In genomic region chr2:1718339-1719220, GRCh38 we compare ENCODE assay signal across 19 cellular contexts. TPM values are rescaled to one million over a fixed set of nuclear protein-coding genes. Genes with fewer than 3 reads are reported as not detected.
DNase-seq lines count a peak whose midpoint lies in the region; ATAC-seq and TF ChIP-seq lines count a peak whose summit lies in the region.
"Had no signal": no experiment of that assay in that cellular context is flagged by ENCODE, and none has a peak within 500 bp of the region (broad histone marks: within the 10 kb centered on the region; RNA-seq: fewer than 3 reads in every experiment).

No MANE protein-coding gene starts in this region.

- H3K27ac Mint-ChIP-seq in osteocyte (ENCODE audit: unreplicated experiment), result peak overlapping the region; percentile 32
- H3K27ac Mint-ChIP-seq in stimulated activated memory B cell treated with anti-CD40 and anti-IgM and Interleukin-4, amounts not matched to agents 10 μg/mL and 1 μg/mL and 100 μg/mL, for 72 hours, result no peak overlapping the region
- H3K27ac Mint-ChIP-seq: natural killer cell treated with Interleukin-12 subunit alpha and Interleukin-12 subunit beta and Interleukin-15 and Interleukin-18, amount 100 ng/mL, for 72 hours; T-helper 2 cell treated with Interferon-gamma antibody and Interleukin-4, amounts not matched to agents 5 μg/mL and 100 μg/mL, for 36 hours; WTC11 had no signal

- POLR2A ChIA-PET in RWPE1 (lab: Yijun Ruan, JAX; ENCODE audit: low non-redundant PET), result no interaction called here

- peak overlapping the region; percentile 100 for H3K4me2 ChIP-seq in BLaER1

- H3K27ac ChIP-seq in BLaER1, result peak overlapping the region; percentile 86
- peak overlapping the region; percentile 52 for H3K27ac ChIP-seq in RWPE1

- DNase-seq in RWPE1 (ENCODE audit: low spot score), result no peak
- peak; percentile 9 for DNase-seq in iPS-NIHi7 (ENCODE audit: extremely low spot score)
- no peak for DNase-seq in osteocyte (ENCODE audit: extremely low spot score, unreplicated experiment)
- DNase-seq in SHP77 (lab: John Stamatoyannopoulos, UW), result no peak
- no peak for DNase-seq in foreskin fibroblast
- DNase-seq in kidney glomerular epithelial cell (lab: John Stamatoyannopoulos, UW), result no peak
- DNase-seq: ACHN; activated CD4-positive, alpha-beta T cell treated with anti-CD3 and anti-CD28 coated beads, Interleukin-2, amount 50 U/mL, for 4 hours; activated gamma-delta T cell; NCI-H1694 treated with DMSO at 0.1 percent for 48 hours; NCI-H82; OCI-M1; spleen; stimulated activated CD4-positive, alpha-beta T cell treated with anti-CD3 and anti-CD28 coated beads, Interleukin-4, amount 100 ng/mL, for 24 hours had no signal

- H3K36me3 ChIP-seq in BLaER1, result peaks cover 17% of the 10 kb centered on the region
- H3K36me3 ChIP-seq: spleen had no signal

- H3K4me3 ChIP-seq in BLaER1 (no peak overlapping the region), foreskin fibroblast (ENCODE audit: low read depth in 1 of 2, low read length in 2 of 2) (no peak overlapping the region)
- H3K4me3 ChIP-seq: spleen had no signal

- H3K4me1 Mint-ChIP-seq in osteocyte (ENCODE audit: unreplicated experiment), result peaks cover 62% of the 10 kb centered on the region
- H3K4me1 Mint-ChIP-seq in stimulated activated memory B cell treated with anti-CD40 and anti-IgM and Interleukin-4, amounts not matched to agents 10 μg/mL and 1 μg/mL and 100 μg/mL, for 72 hours, result no peaks in the 10 kb centered on the region

- CTCF ChIA-PET in RWPE1 (lab: Yijun Ruan, JAX), result interaction anchor here (0.6 to 0.7 kb wide), 2 partner anchors 23 to 75 kb away, joined by 6 to 12 read pairs; no protein-coding TSS in a partner anchor

- H3K9me3 Mint-ChIP-seq in osteocyte (ENCODE audit: unreplicated experiment), result no peaks in the 10 kb centered on the region
- peaks cover 11% of the 10 kb centered on the region for H3K9me3 Mint-ChIP-seq in stimulated activated memory B cell treated with anti-CD40 and anti-IgM and Interleukin-4, amounts not matched to agents 10 μg/mL and 1 μg/mL and 100 μg/mL, for 72 hours
- H3K9me3 Mint-ChIP-seq: T-helper 2 cell treated with Interferon-gamma antibody and Interleukin-4, amounts not matched to agents 5 μg/mL and 100 μg/mL, for 36 hours; WTC11 had no signal

- no peaks in the 10 kb centered on the region for H3K9me3 ChIP-seq in BLaER1
- H3K9me3 ChIP-seq: spleen had no signal

- no peaks in the 10 kb centered on the region for H3K27me3 ChIP-seq in BLaER1
- H3K27me3 ChIP-seq: spleen had no signal

- no peak for TF ChIP-seq CTCF in RWPE1 (conservative IDR thresholded peaks at IDR 0.05; ENCODE audit: low read depth)
- no peak for TF ChIP-seq CTCF in osteocyte (IDR thresholded peaks at IDR 0.05)
- TF ChIP-seq CTCF in foreskin fibroblast (IDR thresholded peaks at IDR 0.05; ENCODE audit: low read depth, low read length), result no peak

- H3K27me3 Mint-ChIP-seq in osteocyte (ENCODE audit: unreplicated experiment), result no peaks in the 10 kb centered on the region
- peaks cover 15% of the 10 kb centered on the region for H3K27me3 Mint-ChIP-seq in stimulated activated memory B cell treated with anti-CD40 and anti-IgM and Interleukin-4, amounts not matched to agents 10 μg/mL and 1 μg/mL and 100 μg/mL, for 72 hours

- no peak overlapping the region for H3K4me3 Mint-ChIP-seq in osteocyte (ENCODE audit: unreplicated experiment)
- H3K4me3 Mint-ChIP-seq in stimulated activated memory B cell treated with anti-CD40 and anti-IgM and Interleukin-4, amounts not matched to agents 10 μg/mL and 1 μg/mL and 100 μg/mL, for 72 hours, result no peak overlapping the region
- H3K4me3 Mint-ChIP-seq: natural killer cell treated with Interleukin-12 subunit alpha and Interleukin-12 subunit beta and Interleukin-15 and Interleukin-18, amount 100 ng/mL, for 72 hours; T-helper 2 cell treated with Interferon-gamma antibody and Interleukin-4, amounts not matched to agents 5 μg/mL and 100 μg/mL, for 36 hours; WTC11 had no signal

- peaks cover 98% of the 10 kb centered on the region for H3K4me1 ChIP-seq in BLaER1

- peaks cover 96% of the 10 kb centered on the region for H4K20me1 ChIP-seq in BLaER1

- H3K9ac ChIP-seq in BLaER1, result no peak overlapping the region; the same call in 1 of the 2 replicates

- H3K36me3 Mint-ChIP-seq in osteocyte (ENCODE audit: unreplicated experiment), result peaks cover 4% of the 10 kb centered on the region
- no peaks in the 10 kb centered on the region for H3K36me3 Mint-ChIP-seq in stimulated activated memory B cell treated with anti-CD40 and anti-IgM and Interleukin-4, amounts not matched to agents 10 μg/mL and 1 μg/mL and 100 μg/mL, for 72 hours
- H3K36me3 Mint-ChIP-seq: natural killer cell treated with Interleukin-12 subunit alpha and Interleukin-12 subunit beta and Interleukin-15 and Interleukin-18, amount 100 ng/mL, for 72 hours; WTC11 had no signal

- ATAC-seq in stimulated activated memory B cell treated with anti-CD40 and anti-IgM and Interleukin-4, amounts not matched to agents 10 μg/mL and 1 μg/mL and 100 μg/mL, for 72 hours, result no peak
- ATAC-seq: WTC11 had no signal

RNA-seq across cellular contexts. Expression of gene PXDN, which starts 25.7 kb away (rescaled TPM):
- 459 and 488 TPM in 2 replicates for total RNA-seq in osteocyte
